Comparison of ENCODE assay signal across 15 cellular contexts in genomic region chr2:28419705-28420270, GRCh38. TPM values are rescaled to one million over a fixed set of nuclear protein-coding genes. Genes with fewer than 3 reads are reported as not detected.
A peak's percentile ranks its signal among the peaks of the same experiment; 100 is the strongest.
DNase-seq lines count a peak whose midpoint lies in the region; ATAC-seq and TF ChIP-seq lines count a peak whose summit lies in the region.
"Had no signal": no experiment of that assay in that cellular context is flagged by ENCODE, and none has a peak within 500 bp of the region (broad histone marks: within the 10 kb centered on the region; RNA-seq: fewer than 3 reads in every experiment).

No MANE protein-coding gene starts in this region.

- no peaks in the 10 kb centered on the region for H3K27me3 ChIP-seq in RWPE2 (ENCODE audit: insufficient read depth, poor library complexity, severe bottlenecking)
- H3K27me3 ChIP-seq in endodermal cell (ENCODE audit: control insufficient read depth, insufficient read depth, low read length, poor library complexity, severe bottlenecking): no peaks in the 10 kb centered on the region
- no peaks in the 10 kb centered on the region for H3K27me3 ChIP-seq in neutrophil

- TF ChIP-seq CTCF in RWPE2 (IDR thresholded peaks at IDR 0.05; ENCODE audit: poor library complexity, severe bottlenecking): peak; percentile 7
- TF ChIP-seq CTCF in endodermal cell (conservative IDR thresholded peaks at IDR 0.05): no peak
- no peak for TF ChIP-seq CTCF in neutrophil (IDR thresholded peaks at IDR 0.05)

- H3K27ac Mint-ChIP-seq in T-helper 2 cell treated with Interferon-gamma antibody and Interleukin-4, amounts not matched to agents 5 μg/mL and 100 μg/mL, for 36 hours: peak overlapping the region; percentile 58
- H3K27ac Mint-ChIP-seq in endodermal cell: peak overlapping the region; percentile 26
- H3K27ac Mint-ChIP-seq: activated CD4-positive, alpha-beta T cell treated with anti-CD3 and anti-CD28 coated beads for 36 hours had no signal

- peaks cover 28% of the 10 kb centered on the region for H3K4me1 Mint-ChIP-seq in T-helper 2 cell treated with Interferon-gamma antibody and Interleukin-4, amounts not matched to agents 5 μg/mL and 100 μg/mL, for 36 hours (ENCODE audit: low read depth)
- H3K4me1 Mint-ChIP-seq in endodermal cell: peaks cover 6% of the 10 kb centered on the region

- H3K4me3 ChIP-seq in RWPE2 (ENCODE audit: severe bottlenecking) (no peak overlapping the region), endodermal cell (ENCODE audit: low read length) (no peak overlapping the region), neutrophil (ENCODE audit: low read depth in 1 of 2, low read length in 1 of 2) (no peak overlapping the region)

- no peak overlapping the region for H3K4me3 Mint-ChIP-seq in T-helper 2 cell treated with Interferon-gamma antibody and Interleukin-4, amounts not matched to agents 5 μg/mL and 100 μg/mL, for 36 hours
- no peak overlapping the region for H3K4me3 Mint-ChIP-seq in endodermal cell
- H3K4me3 Mint-ChIP-seq: activated CD4-positive, alpha-beta T cell treated with anti-CD3 and anti-CD28 coated beads for 36 hours had no signal

- no peak for DNase-seq in T-helper 2 cell treated with Interferon-gamma antibody and Interleukin-4, amounts not matched to agents 5 μg/mL and 100 μg/mL, for 36 hours (ENCODE audit: low spot score)
- DNase-seq in T-helper 2 cell (no peak), RWPE2 (ENCODE audit: low spot score) (no peak), endodermal cell (no peak), GOT3 (lab: John Stamatoyannopoulos, UW) (no peak), kidney glomerular epithelial cell (lab: John Stamatoyannopoulos, UW) (no peak)
- DNase-seq: 8988T; activated CD4-positive, alpha-beta T cell treated with anti-CD3 and anti-CD28 coated beads for 36 hours; left colon; NCI-H1694; stimulated activated naive CD4-positive, alpha-beta T cell; T1000 had no signal

- peaks cover 23% of the 10 kb centered on the region for H3K36me3 ChIP-seq in RWPE2 (ENCODE audit: low read depth)
- no peaks in the 10 kb centered on the region for H3K36me3 ChIP-seq in endodermal cell (ENCODE audit: control insufficient read depth, insufficient read depth, low read length)
- H3K36me3 ChIP-seq in neutrophil: peaks cover 59% of the 10 kb centered on the region

- no peaks in the 10 kb centered on the region for H3K4me1 ChIP-seq in RWPE2 (ENCODE audit: insufficient read depth, poor library complexity, severe bottlenecking)
- H3K4me1 ChIP-seq in endodermal cell (ENCODE audit: control insufficient read depth, insufficient read depth, low read length): no peaks in the 10 kb centered on the region
- peaks cover 20% of the 10 kb centered on the region in 2 experiments for H3K4me1 ChIP-seq in neutrophil (ENCODE audit: control insufficient read depth in 1 of 2, insufficient read depth in 1 of 2, low read depth in 1 of 2, low read length in 1 of 2)

- H3K27ac ChIP-seq in RWPE2 (ENCODE audit: poor library complexity, severe bottlenecking) (peak overlapping the region; percentile 14), endodermal cell (ENCODE audit: low read depth, low read length) (no peak overlapping the region), neutrophil (peak overlapping the region; percentile 29)
- H3K27ac ChIP-seq: C4-2B had no signal

- H3K27me3 Mint-ChIP-seq in T-helper 2 cell treated with Interferon-gamma antibody and Interleukin-4, amounts not matched to agents 5 μg/mL and 100 μg/mL, for 36 hours (ENCODE audit: low read depth): no peaks in the 10 kb centered on the region
- no peaks in the 10 kb centered on the region for H3K27me3 Mint-ChIP-seq in endodermal cell (ENCODE audit: insufficient read depth)
- H3K27me3 Mint-ChIP-seq: activated CD4-positive, alpha-beta T cell treated with anti-CD3 and anti-CD28 coated beads for 36 hours had no signal

- H3K9me3 Mint-ChIP-seq in T-helper 2 cell treated with Interferon-gamma antibody and Interleukin-4, amounts not matched to agents 5 μg/mL and 100 μg/mL, for 36 hours: no peaks in the 10 kb centered on the region
- no peaks in the 10 kb centered on the region for H3K9me3 Mint-ChIP-seq in endodermal cell

- ATAC-seq in RWPE2 (ENCODE audit: low read depth) (peak; percentile 24; the same call in 2 of the 3 replicates), HG03432 (IDR thresholded peaks at IDR 0.05; ENCODE audit: unreplicated experiment) (no peak)
- ATAC-seq: activated CD4-positive, alpha-beta T cell treated with anti-CD3 and anti-CD28 coated beads for 36 hours; left colon had no signal

- no peak overlapping the region for H3K9ac ChIP-seq in endodermal cell (ENCODE audit: extremely low read depth, low read length, poor library complexity, severe bottlenecking)

- no peaks in the 10 kb centered on the region for H3K9me3 ChIP-seq in RWPE2 (ENCODE audit: severe bottlenecking)
- H3K9me3 ChIP-seq in endodermal cell (ENCODE audit: control insufficient read depth, low read length): no peaks in the 10 kb centered on the region
- H3K9me3 ChIP-seq in neutrophil: no peaks in the 10 kb centered on the region

- H3K36me3 Mint-ChIP-seq in T-helper 2 cell treated with Interferon-gamma antibody and Interleukin-4, amounts not matched to agents 5 μg/mL and 100 μg/mL, for 36 hours (ENCODE audit: low read depth): peaks cover 13% of the 10 kb centered on the region
- H3K36me3 Mint-ChIP-seq in endodermal cell (ENCODE audit: low read depth): no peaks in the 10 kb centered on the region

- 86 to 93% methylated on average over 2 to 4 of the region's 4 CpGs for WGBS in endodermal cell (ENCODE audit: insufficient coverage in 1 of 2, insufficient read length in 1 of 2), 2 experiments

RNA-seq across cellular contexts. Expression of gene FOSL2, which starts 27.1 kb away (rescaled TPM):
- 1 to 10 TPM; 1.4 to 3.8 TPM for total RNA-seq in endodermal cell
- polyA plus RNA-seq in endodermal cell (2013, experiment 1 of 2): 2.7 TPM
- polyA plus RNA-seq in endodermal cell (2013, experiment 2 of 2): 2.6 TPM
